Comparison of ENCODE assay signal across 18 cellular contexts in the genomic region with DNA sequence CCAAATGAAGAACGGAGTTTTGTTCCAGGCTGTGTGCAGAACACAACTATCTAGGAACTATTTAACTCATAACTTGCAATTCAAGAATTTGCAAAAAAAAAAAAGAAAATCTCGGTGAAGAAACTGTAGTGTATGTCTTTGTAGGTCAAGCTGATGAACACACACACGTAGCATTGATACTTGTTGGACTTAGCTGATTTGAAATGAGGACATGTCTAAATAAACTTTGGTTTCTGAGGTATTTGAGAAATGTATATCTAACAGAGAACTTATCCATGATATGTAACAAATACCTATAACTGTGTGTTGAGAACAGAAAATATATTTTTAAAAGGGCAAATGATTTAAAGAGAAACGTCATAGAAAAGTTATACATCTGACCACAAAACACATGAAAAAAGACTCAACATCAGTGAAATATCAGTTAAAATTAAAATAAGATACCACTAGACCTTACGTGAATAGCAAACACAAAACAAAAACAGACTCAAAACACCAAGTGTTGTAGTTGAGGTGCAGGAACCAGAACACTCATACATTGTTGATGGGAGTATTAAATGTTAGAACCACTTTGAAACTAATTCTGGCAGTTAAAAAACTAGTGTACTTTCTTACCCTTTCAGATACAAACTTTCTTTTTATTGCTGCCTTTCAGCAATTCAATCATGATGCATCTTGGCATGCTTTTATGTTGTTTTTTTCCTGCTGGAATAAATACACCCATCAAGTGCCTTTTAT.
DNase-seq lines count a peak whose midpoint lies in the region; ATAC-seq, FAIRE-seq and TF ChIP-seq lines count a peak whose summit lies in the region.
"Had no signal": no experiment of that assay in that cellular context is flagged by ENCODE, and none has a peak within 500 bp of the region (broad histone marks: within the 10 kb centered on the region; RNA-seq: fewer than 3 reads in every experiment).

No MANE protein-coding gene starts in this region.

- H3F3A ChIP-seq in MM.1S (ENCODE audit: insufficient read depth, low read length): peaks cover 17% of the 10 kb centered on the region; the same call in 1 of the 2 replicates

- H3K4me1 ChIP-seq in MM.1S (ENCODE audit: low read length) (peaks cover 16% of the 10 kb centered on the region), small intestine (ENCODE audit: control insufficient read depth in 2 of 2, insufficient read depth in 1 of 2, low read depth in 1 of 2, low read length in 1 of 2) (no peaks in the 10 kb centered on the region)
- H3K4me1 ChIP-seq: stomach had no signal

- H3K9me3 ChIP-seq in MM.1S (replicated peaks; ENCODE audit: insufficient read depth, low read length): no peaks in the 10 kb centered on the region
- no peaks in the 10 kb centered on the region for H3K9me3 ChIP-seq in small intestine (ENCODE audit: control insufficient read depth, low read depth)
- H3K9me3 ChIP-seq: stomach had no signal

- H3K4me1 Mint-ChIP-seq in endothelial cell (ENCODE audit: unreplicated experiment): no peaks in the 10 kb centered on the region
- H3K4me1 Mint-ChIP-seq in activated naive CD4-positive, alpha-beta T cell treated with anti-CD3 and anti-CD28 coated beads, Interleukin-2, amount 10 ng/mL, durations not matched to agents 7 days and 5 days: no peaks in the 10 kb centered on the region
- H3K4me1 Mint-ChIP-seq: brain had no signal

- no peak for DNase-seq in MM.1S
- no peak for DNase-seq in endothelial cell (ENCODE audit: low spot score)
- DNase-seq in small intestine: no peak
- DNase-seq in activated naive CD4-positive, alpha-beta T cell treated with anti-CD3 and anti-CD28 coated beads, Interleukin-2, amount 10 ng/mL, durations not matched to agents 7 days and 5 days: no peak
- DNase-seq: activated CD8-positive, alpha-beta T cell treated with anti-CD3 and anti-CD28 coated beads, Interleukin-2, amount 10 ng/mL, durations not matched to agents 7 days and 5 days; activated gamma-delta T cell; effector CD8-positive, alpha-beta T cell; NCI-H2107; occipital lobe; SHP77; stomach had no signal

- no peaks in the 10 kb centered on the region for H4K20me1 ChIP-seq in MM.1S (ENCODE audit: insufficient read depth, low read length)

- H3K9me2 ChIP-seq in MM.1S (replicated peaks; ENCODE audit: insufficient read depth, low read length): no peaks in the 10 kb centered on the region

- H3K27ac Mint-ChIP-seq in endothelial cell (ENCODE audit: unreplicated experiment): no peak overlapping the region
- H3K27ac Mint-ChIP-seq in activated naive CD4-positive, alpha-beta T cell treated with anti-CD3 and anti-CD28 coated beads, Interleukin-2, amount 10 ng/mL, durations not matched to agents 7 days and 5 days: no peak overlapping the region
- H3K27ac Mint-ChIP-seq: activated CD8-positive, alpha-beta T cell treated with anti-CD3 and anti-CD28 coated beads, Interleukin-2, amount 10 ng/mL, durations not matched to agents 7 days and 5 days; brain had no signal

- no peaks in the 10 kb centered on the region for H3K36me3 Mint-ChIP-seq in endothelial cell (ENCODE audit: low read depth, unreplicated experiment)
- H3K36me3 Mint-ChIP-seq in activated naive CD4-positive, alpha-beta T cell treated with anti-CD3 and anti-CD28 coated beads, Interleukin-2, amount 10 ng/mL, durations not matched to agents 7 days and 5 days: no peaks in the 10 kb centered on the region
- H3K36me3 Mint-ChIP-seq: brain had no signal

- no peaks in the 10 kb centered on the region for H3K79me2 ChIP-seq in MM.1S (ENCODE audit: low read length)

- H3K27me3 ChIP-seq in MM.1S (replicated peaks; ENCODE audit: insufficient read depth, low read length) (no peaks in the 10 kb centered on the region), small intestine (ENCODE audit: control insufficient read depth in 2 of 2, insufficient read depth in 2 of 2, low read length in 2 of 2) (no peaks in the 10 kb centered on the region)
- H3K27me3 ChIP-seq: stomach had no signal

- ATAC-seq in GM18868 (IDR thresholded peaks at IDR 0.05; ENCODE audit: unreplicated experiment) (peak; percentile 21), GM21576 (IDR thresholded peaks at IDR 0.05; ENCODE audit: unreplicated experiment) (peak; percentile 52), HG03066 (IDR thresholded peaks at IDR 0.05; ENCODE audit: low read depth, unreplicated experiment) (peak; percentile 60), HG03135 (IDR thresholded peaks at IDR 0.05; ENCODE audit: unreplicated experiment) (no peak)
- ATAC-seq: activated CD8-positive, alpha-beta T cell treated with anti-CD3 and anti-CD28 coated beads, Interleukin-2, amount 10 ng/mL, durations not matched to agents 7 days and 5 days had no signal

- 74 to 78% (median 77%) methylated on average over 5 of the region's 5 CpGs for WGBS in small intestine, 3 donors

- H3K4me2 ChIP-seq in MM.1S (ENCODE audit: low read depth, low read length): peak overlapping the region; percentile 45

- TF ChIP-seq CTCF in MM.1S (IDR thresholded peaks at IDR 0.05; ENCODE audit: low read length) (no peak), endothelial cell (IDR thresholded peaks at IDR 0.05; ENCODE audit: unreplicated experiment) (no peak)

- no peaks in the 10 kb centered on the region for H3K9me3 Mint-ChIP-seq in endothelial cell (ENCODE audit: unreplicated experiment)
- peaks cover 4% of the 10 kb centered on the region for H3K9me3 Mint-ChIP-seq in activated naive CD4-positive, alpha-beta T cell treated with anti-CD3 and anti-CD28 coated beads, Interleukin-2, amount 10 ng/mL, durations not matched to agents 7 days and 5 days
- H3K9me3 Mint-ChIP-seq: brain had no signal

- H3K4me3 ChIP-seq in MM.1S (ENCODE audit: low read length) (no peak overlapping the region; the same call in 1 of the 2 replicates), small intestine (ENCODE audit: low read depth in 1 of 2, low read length in 2 of 2) (no peak overlapping the region)
- H3K4me3 ChIP-seq: stomach had no signal

- no peak overlapping the region for H3K4me3 Mint-ChIP-seq in endothelial cell (ENCODE audit: unreplicated experiment)
- no peak overlapping the region for H3K4me3 Mint-ChIP-seq in activated naive CD4-positive, alpha-beta T cell treated with anti-CD3 and anti-CD28 coated beads, Interleukin-2, amount 10 ng/mL, durations not matched to agents 7 days and 5 days
- H3K4me3 Mint-ChIP-seq: activated CD8-positive, alpha-beta T cell treated with anti-CD3 and anti-CD28 coated beads, Interleukin-2, amount 10 ng/mL, durations not matched to agents 7 days and 5 days; brain had no signal

- CTCF ChIA-PET in activated naive CD4-positive, alpha-beta T cell treated with anti-CD3 and anti-CD28 coated beads, Interleukin-2, amount 10 ng/mL, durations not matched to agents 7 days and 5 days (lab: Charles Lee): no interaction called here

- no peaks in the 10 kb centered on the region for H3K36me3 ChIP-seq in MM.1S (replicated peaks; ENCODE audit: insufficient read depth, low read length)
- no peaks in the 10 kb centered on the region for H3K36me3 ChIP-seq in small intestine (ENCODE audit: control insufficient read depth in 2 of 2, insufficient read depth in 2 of 2, low read length in 2 of 2)
- H3K36me3 ChIP-seq: stomach had no signal

- no peak for FAIRE-seq in small intestine (lab: Jason Lieb, UNC)
- FAIRE-seq: TTC549 had no signal

- H2AFZ ChIP-seq in MM.1S (ENCODE audit: low read length): no peak overlapping the region

- no peak overlapping the region for H3K9ac ChIP-seq in MM.1S (ENCODE audit: low read length)

- H3K27ac ChIP-seq in MM.1S (ENCODE audit: low read length) (peak overlapping the region; percentile 61), small intestine (ENCODE audit: low read depth in 1 of 2, low read length in 1 of 2) (no peak overlapping the region)
- H3K27ac ChIP-seq: HL-60, stomach had no signal

- no peaks in the 10 kb centered on the region for H3K27me3 Mint-ChIP-seq in endothelial cell (ENCODE audit: unreplicated experiment)
- H3K27me3 Mint-ChIP-seq in activated naive CD4-positive, alpha-beta T cell treated with anti-CD3 and anti-CD28 coated beads, Interleukin-2, amount 10 ng/mL, durations not matched to agents 7 days and 5 days: no peaks in the 10 kb centered on the region
- H3K27me3 Mint-ChIP-seq: brain had no signal
